Comparison of ENCODE assay signal across 11 cellular contexts in genomic region chr17:81734405-81735055, GRCh38. TPM values are rescaled to one million over a fixed set of nuclear protein-coding genes. Genes with fewer than 3 reads are reported as not detected.
DNase-seq lines count a peak whose midpoint lies in the region; ATAC-seq and TF ChIP-seq lines count a peak whose summit lies in the region.
"Had no signal": no experiment of that assay in that cellular context is flagged by ENCODE, and none has a peak within 500 bp of the region (broad histone marks: within the 10 kb centered on the region; RNA-seq: fewer than 3 reads in every experiment).

No MANE protein-coding gene starts in this region.

- H3K4me3 ChIP-seq in RWPE2 (ENCODE audit: severe bottlenecking) = no peak overlapping the region
- no peak overlapping the region for H3K4me3 ChIP-seq in right lobe of liver
- H3K4me3 ChIP-seq in upper lobe of right lung = no peak overlapping the region
- H3K4me3 ChIP-seq in breast epithelium = no peak overlapping the region
- H3K4me3 ChIP-seq: cardiac muscle cell, prostate gland had no signal

- TF ChIP-seq POLR2A in right lobe of liver (IDR thresholded peaks at IDR 0.05) = no peak
- TF ChIP-seq POLR2A in erythroblast (IDR thresholded peaks at IDR 0.05; ENCODE audit: low read length) = no peak
- TF ChIP-seq POLR2A in breast epithelium (IDR thresholded peaks at IDR 0.05) = no peak

- no peak for TF ChIP-seq CTCF in RWPE2 (IDR thresholded peaks at IDR 0.05; ENCODE audit: poor library complexity, severe bottlenecking)
- no peak for TF ChIP-seq CTCF in right lobe of liver (IDR thresholded peaks at IDR 0.05)
- no peak for TF ChIP-seq CTCF in upper lobe of right lung (IDR thresholded peaks at IDR 0.05)
- TF ChIP-seq CTCF in breast epithelium (IDR thresholded peaks at IDR 0.05) = no peak

- H3K9me3 ChIP-seq in RWPE2 (ENCODE audit: severe bottlenecking) (no peaks in the 10 kb centered on the region), right lobe of liver (no peaks in the 10 kb centered on the region), upper lobe of right lung (no peaks in the 10 kb centered on the region), breast epithelium (no peaks in the 10 kb centered on the region)
- H3K9me3 ChIP-seq: prostate gland had no signal

- peaks cover 8% of the 10 kb centered on the region for H3K4me1 ChIP-seq in RWPE2 (ENCODE audit: insufficient read depth, poor library complexity, severe bottlenecking)
- peaks cover 0 to 36% (median 13%) of the 10 kb centered on the region in 4 donors for H3K4me1 ChIP-seq in right lobe of liver
- H3K4me1 ChIP-seq in upper lobe of right lung = no peaks in the 10 kb centered on the region
- no peaks in the 10 kb centered on the region for H3K4me1 ChIP-seq in breast epithelium
- H3K4me1 ChIP-seq: prostate gland had no signal

- DNase-seq in activated effector memory CD4-positive, alpha-beta T cell treated with anti-CD3 and anti-CD28 coated beads, Interleukin-2, amount 50 U/mL, for 16 hours = peak; percentile 59
- no peak for DNase-seq in activated effector memory CD4-positive, alpha-beta T cell treated with Interleukin-2 at 50 U/mL for 16 hours
- DNase-seq in RWPE2 (ENCODE audit: low spot score) = peak; percentile 65
- peak; percentile 73 to 78 (median 77) for DNase-seq in right lobe of liver
- peak; percentile 64 for DNase-seq in upper lobe of right lung
- no peak for DNase-seq in erythroblast (lab: John Stamatoyannopoulos, UW)
- DNase-seq in NCI-H1417 (lab: John Stamatoyannopoulos, UW) = no peak
- no peak for DNase-seq in breast epithelium (ENCODE audit: low spot score in 2 of 2)
- DNase-seq: NCI-H2171 had no signal

- H3K27me3 ChIP-seq in RWPE2 (ENCODE audit: insufficient read depth, poor library complexity, severe bottlenecking) (no peaks in the 10 kb centered on the region), right lobe of liver (no peaks in the 10 kb centered on the region), upper lobe of right lung (peaks cover 4% of the 10 kb centered on the region), breast epithelium (peaks cover 0 to 3% of the 10 kb centered on the region in 2 donors)

- no peak overlapping the region for H3K27ac ChIP-seq in RWPE2 (ENCODE audit: poor library complexity, severe bottlenecking)
- H3K27ac ChIP-seq in right lobe of liver = no peak overlapping the region
- H3K27ac ChIP-seq in upper lobe of right lung = no peak overlapping the region
- H3K27ac ChIP-seq in breast epithelium = no peak overlapping the region
- H3K27ac ChIP-seq: cardiac muscle cell, prostate gland had no signal

- intact Hi-C loops in right lobe of liver (cut with DNase I) = no loop called here
- intact Hi-C loops in upper lobe of right lung (cut with DNase I) = no loop called here
- intact Hi-C loops in breast epithelium (cut with DNase I; ENCODE audit: low total_unique reads) = no loop called here

- WGBS in right lobe of liver (ENCODE audit: insufficient coverage, low coverage, low lambda C conversion rate, missing lambda C conversion rate) = no CpG with 5 or more reads among the region's 28 CpGs

- no peak for ATAC-seq in RWPE2 (ENCODE audit: low read depth)
- peak; percentile 9 to 54 (median 43) for ATAC-seq in right lobe of liver
- ATAC-seq in upper lobe of right lung = no peak

- H3K36me3 ChIP-seq in RWPE2 (ENCODE audit: low read depth) (no peaks in the 10 kb centered on the region), right lobe of liver (no peaks in the 10 kb centered on the region), upper lobe of right lung (no peaks in the 10 kb centered on the region), breast epithelium (no peaks in the 10 kb centered on the region)
- H3K36me3 ChIP-seq: cardiac muscle cell, prostate gland had no signal

RNA-seq across cellular contexts. Expression of gene SLC25A10, which starts 22.4 kb away (rescaled TPM):
- total RNA-seq in right lobe of liver (10 to 100 TPM; 35.6 to 92.0 (median 72.7) TPM), upper lobe of right lung (6.3 TPM), breast epithelium (10 to 100 TPM in 2 of 3 donors, 1 to 10 TPM in 1; 9.8 to 28.0 (median 24.4) TPM)

RNA-seq across cellular contexts. Expression of gene MRPL12, which starts 31.4 kb away (rescaled TPM):
- total RNA-seq in right lobe of liver (100 to 1,000 TPM in 2 of 6 experiments, 10 to 100 TPM in 4; 43.8 to 119 (median 59.3) TPM), upper lobe of right lung (40.3 TPM), breast epithelium (10 to 100 TPM; 18.4 to 32.3 (median 32.1) TPM)

RNA-seq across cellular contexts. Expression of gene HGS, which starts 50.7 kb away (rescaled TPM):
- 10 to 100 TPM; 30.6 to 46.3 (median 37.3) TPM for total RNA-seq in right lobe of liver
- total RNA-seq in upper lobe of right lung = 88.3 TPM
- 10 to 100 TPM; 61.0 to 75.0 (median 64.6) TPM for total RNA-seq in breast epithelium

RNA-seq across cellular contexts. Expression of gene ARL16, which starts 50.9 kb away (rescaled TPM):
- total RNA-seq in right lobe of liver (10 to 100 TPM in 4 of 6 experiments, 1 to 10 TPM in 2; 5.3 to 16.8 (median 11.1) TPM), upper lobe of right lung (19.5 TPM), breast epithelium (10 to 100 TPM; 34.9 to 44.2 (median 37.5) TPM)

Comparison
In these comparisons a context has a peak if more than half of its experiments do, and no peak if none do; other contexts are left out.
1. DNase-seq: peak in activated effector memory CD4-positive, alpha-beta T cell treated with anti-CD3 and anti-CD28 coated beads, Interleukin-2, amount 50 U/mL, for 16 hours (single experiment), RWPE2 (single experiment), right lobe of liver (3 of 3) and upper lobe of right lung (single experiment); none in activated effector memory CD4-positive, alpha-beta T cell treated with Interleukin-2 at 50 U/mL for 16 hours (single experiment), erythroblast (0 of 2), NCI-H1417 (0 of 3) and breast epithelium (0 of 2).
2. ATAC-seq: peak in right lobe of liver (4 of 4); none in RWPE2 (single experiment) and upper lobe of right lung (single experiment).